Comparison of ENCODE assay signal across 1 cellular context in the genomic region with DNA sequence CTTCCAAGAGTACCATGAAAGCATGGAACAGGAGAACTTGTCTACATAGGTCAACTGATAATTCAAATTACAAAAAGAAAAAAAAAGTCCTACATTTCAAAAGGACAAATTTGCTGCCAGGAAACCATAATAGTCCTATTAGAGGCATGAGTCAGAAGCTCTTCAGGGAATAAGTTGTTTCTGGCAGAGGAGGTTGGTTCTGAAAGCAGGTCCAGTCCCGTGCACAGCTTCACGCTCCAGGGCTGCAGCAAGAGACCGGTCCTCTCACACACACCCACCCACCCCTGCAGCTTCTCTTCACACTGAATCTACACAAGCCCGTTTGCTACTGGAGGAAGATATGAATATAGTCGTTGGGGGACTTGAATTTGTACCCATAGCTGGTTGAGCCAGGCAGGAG.
TF ChIP-seq lines count a peak whose summit lies in the region.

No MANE protein-coding gene starts in this region.

TF ChIP-seq in HepG2, 621 proteins besides CTCF, POLR2A, EP300 and RAD21:
- no peak for TF ChIP-seq GRHL1 (CRISPR knock-in tag; conservative IDR thresholded peaks at IDR 0.05)
